8 cellular contexts compared by ENCODE assay signal in the genomic region with DNA sequence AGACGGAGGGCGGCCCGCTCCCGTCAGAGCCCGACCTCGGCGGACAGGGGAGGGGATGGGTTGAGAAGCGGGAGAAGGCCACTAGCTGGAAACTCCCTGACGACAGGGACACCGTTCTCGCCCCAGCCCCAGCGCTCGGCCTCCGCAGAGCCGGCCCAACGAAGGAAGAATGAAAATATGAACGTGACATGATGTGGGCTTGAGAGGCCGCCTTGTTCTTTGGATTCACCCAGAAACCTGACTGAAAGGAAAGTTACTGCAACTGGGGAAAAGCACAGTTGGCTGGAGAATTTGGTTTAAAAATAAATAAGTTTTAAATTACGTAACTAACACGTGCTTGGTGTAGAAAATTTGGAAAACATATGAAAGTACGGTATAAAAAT. TPM values are rescaled to one million over a fixed set of nuclear protein-coding genes. Genes with fewer than 3 reads are reported as not detected.
A peak's percentile ranks its signal among the peaks of the same experiment; 100 is the strongest.
DNase-seq lines count a peak whose midpoint lies in the region; ATAC-seq and TF ChIP-seq lines count a peak whose summit lies in the region.

No MANE protein-coding gene starts in this region.

- peak overlapping the region; percentile 94 for H3K4me3 Mint-ChIP-seq in memory B cell

- TF ChIP-seq RAD21 in SK-N-SH (IDR thresholded peaks at IDR 0.05; ENCODE audit: low read length) = no peak

- H3K9ac ChIP-seq in SK-N-SH = peak overlapping the region; percentile 97

- no peaks in the 10 kb centered on the region for H4K20me1 ChIP-seq in SK-N-SH (ENCODE audit: insufficient read depth)

- TF ChIP-seq POLR2A in suprapubic skin (IDR thresholded peaks at IDR 0.05) = no peak

- TF ChIP-seq EP300 in SK-N-SH (IDR thresholded peaks at IDR 0.05; ENCODE audit: borderline replicate concordance in 1 of 2, low read depth in 1 of 2, low read length in 1 of 2) = no peak
- no peak for TF ChIP-seq EP300 in suprapubic skin (IDR thresholded peaks at IDR 0.05)

- no peaks in the 10 kb centered on the region for H3K9me3 Mint-ChIP-seq in memory B cell

- no peaks in the 10 kb centered on the region for H3K9me2 ChIP-seq in SK-N-SH

- ATAC-seq in HG02973 (IDR thresholded peaks at IDR 0.05; ENCODE audit: unreplicated experiment) = peak; percentile 6
- ATAC-seq in memory B cell (ENCODE audit: low read depth) = peak; percentile 10
- ATAC-seq in GM19351 (IDR thresholded peaks at IDR 0.05; ENCODE audit: unreplicated experiment) = no peak

- peaks cover 13% of the 10 kb centered on the region for H3K4me1 Mint-ChIP-seq in memory B cell

- peaks cover 6% of the 10 kb centered on the region; the same call in 1 of the 2 replicates for H3K79me2 ChIP-seq in SK-N-SH (ENCODE audit: insufficient read depth)

- no peaks in the 10 kb centered on the region for H3K36me3 Mint-ChIP-seq in memory B cell

- H3K36me3 ChIP-seq in SK-N-SH (replicated peaks in 1 of 2; ENCODE audit: control insufficient read depth in 1 of 2, insufficient read depth in 2 of 2, low read length in 1 of 2) (no peaks in the 10 kb centered on the region), suprapubic skin (no peaks in the 10 kb centered on the region)

- WGBS in SK-N-SH (ENCODE audit: low lambda C conversion rate) = 30% methylated on average over 16 of the region's 21 CpGs
- WGBS in suprapubic skin = 2% methylated on average over 19 of the region's 21 CpGs

- intact Hi-C loops in dorsolateral prefrontal cortex (cut with DNase I) = loop anchor here in 1 of 2 donors (10.0 kb wide), 2 partner anchors 89 to 409 kb away; a partner anchor contains a TSS

- peak overlapping the region; percentile 100 for H3K4me2 ChIP-seq in SK-N-SH

- H3K4me3 ChIP-seq in SK-N-SH (ENCODE audit: low read depth in 2 of 2, low read length in 1 of 2) (peak overlapping the region; percentile 71 to 78), dorsolateral prefrontal cortex (peak overlapping the region; percentile 57 to 98 (median 86)), suprapubic skin (peak overlapping the region; percentile 60)

- DNase-seq in NOMO-1 treated with DMSO at 0.1 percent for 48 hours (lab: John Stamatoyannopoulos, UW; ENCODE audit: unreplicated experiment) (peak; percentile 37), NOMO-1 treated with dmso at 0.1 percent for 144 hours (lab: John Stamatoyannopoulos, UW; ENCODE audit: unreplicated experiment) (no peak), SK-N-SH (peak; percentile 92), dorsolateral prefrontal cortex (peak in 1 of 10 donors; percentile 53), memory B cell (ENCODE audit: low spot score in 2 of 2) (no peak), suprapubic skin (ENCODE audit: low spot score in 2 of 2) (peak in 1 of 2 donors; percentile 87)

- H3K27me3 Mint-ChIP-seq in memory B cell = peaks cover 22% of the 10 kb centered on the region

- H3K27ac Mint-ChIP-seq in memory B cell = peak overlapping the region; percentile 93

- H3F3A ChIP-seq in SK-N-SH (replicated peaks; ENCODE audit: insufficient read depth) = peaks cover 5% of the 10 kb centered on the region

- H2AFZ ChIP-seq in SK-N-SH (ENCODE audit: low read depth) = peak overlapping the region; percentile 89

- H3K4me1 ChIP-seq in SK-N-SH (ENCODE audit: control insufficient read depth in 1 of 2, insufficient read depth in 2 of 2, low read depth in 1 of 2, low read length in 1 of 2) = peaks cover 0 to 34% of the 10 kb centered on the region in 2 experiments; a peak in 1 of 4 replicates
- peaks cover 32% of the 10 kb centered on the region for H3K4me1 ChIP-seq in suprapubic skin

- POLR2A ChIA-PET in SK-N-SH (lab: Yijun Ruan, JAX) = interaction anchor here (0.6 to 2.5 kb wide), 22 partner anchors 9 to 573 kb away, joined by 3 to 24 read pairs (median 4); a partner anchor contains a TSS

- TF ChIP-seq CTCF in SK-N-SH (IDR thresholded peaks at IDR 0.05) (no peak), dorsolateral prefrontal cortex (IDR thresholded peaks at IDR 0.05 in 54 of 56, conservative IDR thresholded peaks at IDR 0.05 in 2 of 56; ENCODE audit: low read depth in 1 of 56, partially characterized antibody in 56 of 56) (no peak), suprapubic skin (IDR thresholded peaks at IDR 0.05) (no peak)

- H3K27ac ChIP-seq in SK-N-SH (ENCODE audit: low read depth in 2 of 2, low read length in 1 of 2) (peak overlapping the region; percentile 79 to 97), dorsolateral prefrontal cortex (peak overlapping the region; percentile 68 to 99 (median 97)), suprapubic skin (peak overlapping the region; percentile 90)

- CTCF ChIA-PET in SK-N-SH (lab: Yijun Ruan, JAX) = interaction anchor here (0.7 to 3.6 kb wide), 13 partner anchors 9 to 515 kb away, joined by 3 to 15 read pairs (median 4); a partner anchor contains a TSS

- H3K27me3 ChIP-seq in SK-N-SH (ENCODE audit: insufficient read depth) (no peaks in the 10 kb centered on the region), dorsolateral prefrontal cortex (no peaks in the 10 kb centered on the region), suprapubic skin (no peaks in the 10 kb centered on the region)

- H3K9me3 ChIP-seq in SK-N-SH = no peaks in the 10 kb centered on the region
- H3K9me3 ChIP-seq in suprapubic skin = no peaks in the 10 kb centered on the region

TF ChIP-seq in SK-N-SH, 30 proteins besides CTCF, POLR2A, EP300 and RAD21:
- no peak for TF ChIP-seq FOSL2 (IDR thresholded peaks at IDR 0.05; ENCODE audit: borderline replicate concordance, low read depth)
- 0 out of 2 replicates have a peak, but pooled peaks have one; percentile 10 for TF ChIP-seq MXI1 (IDR thresholded peaks at IDR 0.05; ENCODE audit: low read depth, low read length)
- 0 out of 2 replicates have a peak, but pooled peaks have one; percentile 23 for TF ChIP-seq RFX5 (IDR thresholded peaks at IDR 0.05; ENCODE audit: low read length)
- TF ChIP-seq FOXM1 (IDR thresholded peaks at IDR 0.05; ENCODE audit: low read depth) = 0 out of 2 replicates have a peak, but pooled peaks have one; percentile 36
- no peak for TF ChIP-seq MEF2A (IDR thresholded peaks at IDR 0.05; ENCODE audit: borderline replicate concordance, low read depth)

RNA-seq across cellular contexts. Expression of a gene that starts 21.1 kb away (rescaled TPM):
- 0.05 and 0.16 TPM in 2 replicates for polyA plus RNA-seq in SK-N-SH (2012; rRNA removed)
- polyA plus RNA-seq in SK-N-SH (2012; cell fraction: cytosol; rRNA removed) = 0.01 and 0.03 TPM in 2 replicates
- 0.05 and 0.38 TPM in 2 replicates for polyA plus RNA-seq in SK-N-SH (2012; cell fraction: nucleus; rRNA removed)
- total RNA-seq in dorsolateral prefrontal cortex (100 to 1,000 TPM in 119 of 120 experiments, 10 to 100 TPM in 1; 88.1 to 345 (median 239) TPM), suprapubic skin (1 to 10 TPM in 3 of 4 donors, under 1 TPM in 1; 0.72 to 4.2 (median 3.7) TPM)

RNA-seq across cellular contexts. Expression of a gene that starts 40.4 kb away (rescaled TPM):
- 83.6 and 90.3 TPM in 2 replicates for polyA plus RNA-seq in SK-N-SH (2012; rRNA removed)
- 36.1 and 50.0 TPM in 2 replicates for polyA plus RNA-seq in SK-N-SH (2012; cell fraction: cytosol; rRNA removed)
- polyA plus RNA-seq in SK-N-SH (2012; cell fraction: nucleus; rRNA removed) = 181 and 203 TPM in 2 replicates
- total RNA-seq in dorsolateral prefrontal cortex (10 to 100 TPM; 21.4 to 61.2 (median 36.5) TPM), suprapubic skin (10 to 100 TPM; 17.1 to 47.8 (median 19.3) TPM)

Comparison
In these comparisons a context has a peak if more than half of its experiments do, and no peak if none do; other contexts are left out.
1. DNase-seq: peak in NOMO-1 treated with DMSO at 0.1 percent for 48 hours (single experiment) and SK-N-SH (single experiment); none in NOMO-1 treated with dmso at 0.1 percent for 144 hours (single experiment) and memory B cell (0 of 2).
2. RNA of a gene that starts 21.1 kb away (total RNA-seq): 88.1 to 345 TPM in dorsolateral prefrontal cortex; 0.72 to 4.2 TPM in suprapubic skin; every median in the first group is over 10 times any median in the second.
3. Peak in every context shown above with its lines, with median percentiles within 50 percentile points of each other: H3K27ac ChIP-seq and H3K4me3 ChIP-seq.